In the genomic region with DNA sequence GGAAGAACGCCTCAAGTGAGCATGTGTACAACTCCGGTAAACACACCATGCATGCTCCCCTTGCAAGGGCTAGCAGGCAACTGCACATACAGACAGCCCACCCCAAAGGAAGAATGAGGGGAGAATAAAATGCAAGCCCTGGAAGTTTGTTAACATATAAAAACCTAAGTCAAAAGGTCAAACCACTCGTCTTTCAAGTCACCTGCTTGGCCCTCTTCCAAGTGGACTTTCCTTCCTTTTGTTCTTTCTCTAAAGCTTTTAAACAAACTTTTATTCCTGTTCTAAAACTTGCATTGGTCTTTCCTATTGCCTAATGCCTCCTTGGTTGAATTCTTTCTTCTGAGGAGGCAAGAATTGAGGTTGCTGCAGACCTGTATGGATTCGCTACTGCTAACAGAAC, we compare ENCODE assay signal across 21 cellular contexts. TPM values are rescaled to one million over a fixed set of nuclear protein-coding genes. Genes with fewer than 3 reads are reported as not detected.
DNase-seq lines count a peak whose midpoint lies in the region; ATAC-seq, FAIRE-seq and TF ChIP-seq lines count a peak whose summit lies in the region.
"Had no signal": no experiment of that assay in that cellular context is flagged by ENCODE, and none has a peak within 500 bp of the region (broad histone marks: within the 10 kb centered on the region; RNA-seq: fewer than 3 reads in every experiment).

No MANE protein-coding gene starts in this region.

- intact Hi-C loops in K562 (cut with micrococcal nuclease): no loop called here

- H3K9me1 ChIP-seq in K562 (ENCODE audit: control insufficient read depth, insufficient read depth, low read length): no peaks in the 10 kb centered on the region

- H3K9me3 ChIP-seq in K562 (replicated peaks; ENCODE audit: control insufficient read depth, insufficient read depth, low read depth, low read length) (no peaks in the 10 kb centered on the region), small intestine (ENCODE audit: control insufficient read depth, low read depth) (no peaks in the 10 kb centered on the region)
- H3K9me3 ChIP-seq: BE2C had no signal

- in situ Hi-C loops in K562 (cut with MboI): no loop called here

- H2AFZ ChIP-seq in K562 (ENCODE audit: low read depth, low read length): no peak overlapping the region

- TF ChIP-seq POLR2A in K562 (conservative IDR thresholded peaks at IDR 0.05): no peak

- FAIRE-seq in K562 (lab: Jason Lieb, UNC) (no peak), small intestine (lab: Jason Lieb, UNC) (no peak), D721Med (lab: Jason Lieb, UNC) (no peak)
- FAIRE-seq: A204.1, G401.6, GM12891, GM19239 had no signal

- H3K27ac ChIP-seq in K562 (ENCODE audit: extremely low read depth, low read depth, low read length): no peak overlapping the region
- no peak overlapping the region for H3K27ac ChIP-seq in small intestine (ENCODE audit: low read depth in 1 of 2, low read length in 1 of 2)
- H3K27ac ChIP-seq: BLaER1 had no signal

- no peak for TF ChIP-seq EP300 in K562 (IDR thresholded peaks at IDR 0.05; ENCODE audit: low read length)

- H3K4me3 ChIP-seq in K562 (no peak overlapping the region), small intestine (ENCODE audit: low read depth in 1 of 2, low read length in 2 of 2) (no peak overlapping the region)
- H3K4me3 ChIP-seq: BLaER1 had no signal

- no peak overlapping the region for H3K4me2 ChIP-seq in K562 (ENCODE audit: insufficient read depth, low read length)
- H3K4me2 ChIP-seq: BLaER1 had no signal

- TF ChIP-seq RAD21 in K562 (CRISPR knock-in tag; conservative IDR thresholded peaks at IDR 0.05 in 1 of 2, IDR thresholded peaks at IDR 0.05 in 1 of 2): no peak

- TF ChIP-seq CTCF in K562 (IDR thresholded peaks at IDR 0.05 in 2 of 3, conservative IDR thresholded peaks at IDR 0.05 in 1 of 3; ENCODE audit: insufficient read depth in 2 of 3, low read depth in 1 of 3, low read length in 3 of 3): no peak
- TF ChIP-seq CTCF in D721Med (IDR thresholded peaks at IDR 0.05; ENCODE audit: insufficient read depth, missing control alignments): no peak

- ATAC-seq in K562: no peak
- ATAC-seq in HG03432 (IDR thresholded peaks at IDR 0.05; ENCODE audit: unreplicated experiment): no peak

- H3K9ac ChIP-seq in K562 (ENCODE audit: insufficient read depth in 1 of 2, low read depth in 2 of 2, low read length in 2 of 2): no peak overlapping the region
- H3K9ac ChIP-seq: BLaER1 had no signal

- DNase-seq in RPMI8226: peak; percentile 16
- DNase-seq in K562 (ENCODE audit: extremely low read depth in 1 of 4, low spot score in 3 of 4): no peak
- DNase-seq in small intestine: peak; percentile 52
- DNase-seq in stimulated activated CD4-positive, alpha-beta T cell treated with anti-CD3 and anti-CD28 coated beads, Interleukin-4, amount 100 ng/mL, for 4 hours: no peak
- DNase-seq in D721Med (ENCODE audit: insufficient read length, low spot score): no peak
- DNase-seq: 8988T; ACHN; BE2C; C1 segment of cervical spinal cord; CD4-positive, alpha-beta memory T cell; CD4-positive, CD25-positive, alpha-beta regulatory T cell; CD8-positive, alpha-beta memory T cell; COR-L47; DMS79 treated with DMSO at 0.1 percent for 48 hours; GF-D8 had no signal

- POLR2A ChIA-PET in K562 (lab: Yijun Ruan, JAX): interaction anchor here (0.5 kb wide), 1 partner anchor 58 kb away, joined by 3 read pairs; no protein-coding TSS in a partner anchor

- CTCF ChIA-PET in K562 (lab: Yijun Ruan, JAX; ENCODE audit: low intra/inter-chr PET ratio): no interaction called here

- H3K4me1 ChIP-seq in K562 (replicated peaks in 1 of 2; ENCODE audit: control insufficient read depth in 2 of 2, insufficient read depth in 2 of 2, low read length in 2 of 2): peaks cover 13 to 23% of the 10 kb centered on the region in 2 experiments; a peak in 4 of 5 replicates
- peaks cover 2 to 5% of the 10 kb centered on the region in 2 donors for H3K4me1 ChIP-seq in small intestine (ENCODE audit: control insufficient read depth in 2 of 2, insufficient read depth in 1 of 2, low read depth in 1 of 2, low read length in 1 of 2)
- H3K4me1 ChIP-seq: BE2C had no signal

- peaks cover 21% of the 10 kb centered on the region for H3K79me2 ChIP-seq in K562 (ENCODE audit: control insufficient read depth, insufficient read depth, low read length)

- 68% methylated on average over 4 of the region's 4 CpGs for WGBS in K562 (ENCODE audit: insufficient coverage, low coverage, missing lambda C conversion rate)
- WGBS in small intestine, 3 donors: 57 to 76% (median 61%) methylated on average over 4 of the region's 4 CpGs

- H3K36me3 ChIP-seq in K562 (ENCODE audit: control insufficient read depth, insufficient read depth, low read length) (peaks cover 8% of the 10 kb centered on the region; the same call in 2 of the 3 replicates), small intestine (ENCODE audit: control insufficient read depth in 2 of 2, insufficient read depth in 2 of 2, low read length in 2 of 2) (no peaks in the 10 kb centered on the region)
- H3K36me3 ChIP-seq: BE2C, BLaER1 had no signal

- H4K20me1 ChIP-seq in K562 (replicated peaks; ENCODE audit: control insufficient read depth, insufficient read depth, low read length): no peaks in the 10 kb centered on the region
- H4K20me1 ChIP-seq: BLaER1 had no signal

- BruUV-seq in K562 (replicated peaks; lab: Mats Ljungman, UMichigan): no TSS peak

- no peaks in the 10 kb centered on the region for H3K27me3 ChIP-seq in K562 (ENCODE audit: control insufficient read depth in 2 of 2, insufficient read depth in 2 of 2, low read length in 2 of 2)
- no peaks in the 10 kb centered on the region for H3K27me3 ChIP-seq in small intestine (ENCODE audit: control insufficient read depth in 2 of 2, insufficient read depth in 2 of 2, low read length in 2 of 2)
- H3K27me3 ChIP-seq: BE2C, BLaER1 had no signal

TF ChIP-seq in K562, 482 proteins besides CTCF, POLR2A, EP300 and RAD21:
- no peak for TF ChIP-seq ZNF778 (CRISPR knock-in tag; IDR thresholded peaks at IDR 0.05)
- TF ChIP-seq NFIC (IDR thresholded peaks at IDR 0.05): peak; percentile 58

RNA-seq across cellular contexts. Expression of a gene that starts 5.2 kb away (rescaled TPM):
- total RNA-seq in K562 (2011; cell fraction: chromatin; rRNA removed; ENCODE audit: low replicate concordance): 5.5 and 6.6 TPM in 2 replicates
- total RNA-seq in K562 (2011; cell fraction: nucleolus; rRNA removed): 7.0 and 7.8 TPM in 2 replicates
- 8.7 and 10.4 TPM in 2 replicates for total RNA-seq in K562 (2011; cell fraction: nucleoplasm; rRNA removed)
- 10.0 and 11.3 TPM in 2 replicates for total RNA-seq in K562 (2014; rRNA removed)
- 23.9 and 25.8 TPM in 2 replicates for total RNA-seq in K562 (2014; rRNA removed; fragmentation: Illumina TruSeq; extraction: Trizol)
- 19.9 and 22.9 TPM in 2 replicates for total RNA-seq in K562 (2015; rRNA removed; fragmentation: Illumina TruSeq; extraction: Trizol)
- total RNA-seq in K562 (2021): 40.4 and 41.2 TPM in 2 replicates
- polyA plus RNA-seq in K562 (2011; rRNA removed): 17.4 and 30.2 TPM in 2 replicates
- 16.3 and 18.5 TPM in 2 replicates for polyA plus RNA-seq in K562 (2011; cell fraction: cytosol; rRNA removed)
- polyA plus RNA-seq in K562 (2011; cell fraction: nucleus; rRNA removed): 8.4 and 10.7 TPM in 2 replicates
- polyA plus RNA-seq in K562 (2012): 20.4 and 34.0 TPM in 2 replicates
- polyA plus RNA-seq in K562 (2014; fragmentation: Illumina TruSeq; extraction: Trizol): 37.2 and 37.4 TPM in 2 replicates
- polyA plus RNA-seq in K562 (2014; fragmentation: Nextera tagmentation; extraction: Ambion mirVana): 10 to 100 TPM in 1 of 2 experiments, 1 to 10 TPM in 1; 7.8 to 15.1 TPM
- polyA plus RNA-seq in K562 (2014; rRNA removed): 36.8 and 43.3 TPM in 2 replicates
- 23.2 and 31.5 TPM in 2 replicates for polyA minus RNA-seq in K562 (2011; rRNA and poly(A)+ RNA removed)
- 4.6 and 13.6 TPM in 2 replicates for polyA minus RNA-seq in K562 (2011; cell fraction: cytosol; rRNA and poly(A)+ RNA removed)
- polyA minus RNA-seq in K562 (2011; cell fraction: nucleus; rRNA and poly(A)+ RNA removed): 6.1 and 7.0 TPM in 2 replicates
- 10 to 100 TPM; 14.5 to 53.7 (median 16.2) TPM for polyA plus RNA-seq in small intestine

RNA-seq across cellular contexts. Expression of a gene that starts 59.1 kb away (rescaled TPM):
- 11.0 and 50.4 TPM in 2 replicates for total RNA-seq in K562 (2011; cell fraction: chromatin; rRNA removed; ENCODE audit: low replicate concordance)
- total RNA-seq in K562 (2011; cell fraction: nucleolus; rRNA removed): 13.0 and 13.6 TPM in 2 replicates
- total RNA-seq in K562 (2011; cell fraction: nucleoplasm; rRNA removed): 19.3 and 21.9 TPM in 2 replicates
- total RNA-seq in K562 (2014; rRNA removed): 7.1 and 9.3 TPM in 2 replicates
- 11.6 and 14.7 TPM in 2 replicates for total RNA-seq in K562 (2014; rRNA removed; fragmentation: Illumina TruSeq; extraction: Trizol)
- total RNA-seq in K562 (2015; rRNA removed; fragmentation: Illumina TruSeq; extraction: Trizol): 10.3 and 13.1 TPM in 2 replicates
- 5.9 and 7.4 TPM in 2 replicates for total RNA-seq in K562 (2021)
- 6.3 and 7.5 TPM in 2 replicates for polyA plus RNA-seq in K562 (2011; rRNA removed)
- polyA plus RNA-seq in K562 (2011; cell fraction: cytosol; rRNA removed): 1.5 and 3.2 TPM in 2 replicates
- 6.9 and 8.7 TPM in 2 replicates for polyA plus RNA-seq in K562 (2011; cell fraction: nucleus; rRNA removed)
- 6.0 and 9.5 TPM in 2 replicates for polyA plus RNA-seq in K562 (2012)
- polyA plus RNA-seq in K562 (2014; fragmentation: Illumina TruSeq; extraction: Trizol): 7.3 and 9.8 TPM in 2 replicates
- polyA plus RNA-seq in K562 (2014; fragmentation: Nextera tagmentation; extraction: Ambion mirVana): 1 to 10 TPM; 1.7 to 2.2 TPM
- polyA plus RNA-seq in K562 (2014; rRNA removed): 3.2 and 7.7 TPM in 2 replicates
- polyA minus RNA-seq in K562 (2011; rRNA and poly(A)+ RNA removed): 23.6 and 24.8 TPM in 2 replicates
- 5.6 and 7.8 TPM in 2 replicates for polyA minus RNA-seq in K562 (2011; cell fraction: cytosol; rRNA and poly(A)+ RNA removed)
- 7.0 and 11.0 TPM in 2 replicates for polyA minus RNA-seq in K562 (2011; cell fraction: nucleus; rRNA and poly(A)+ RNA removed)
- polyA plus RNA-seq in small intestine: 1 to 10 TPM; 2.7 to 7.6 (median 3.2) TPM

Comparison
In these comparisons a context has a peak if more than half of its experiments do, and no peak if none do; other contexts are left out.
1. DNase-seq: peak in RPMI8226 (single experiment) and small intestine (single experiment); none in K562 (0 of 4), stimulated activated CD4-positive, alpha-beta T cell treated with anti-CD3 and anti-CD28 coated beads, Interleukin-4, amount 100 ng/mL, for 4 hours (0 of 2) and D721Med (single experiment).